8 cellular contexts compared by ENCODE assay signal in genomic region chr6:85015396-85015990, GRCh38.
A peak's percentile ranks its signal among the peaks of the same experiment; 100 is the strongest.
DNase-seq lines count a peak whose midpoint lies in the region; ATAC-seq and TF ChIP-seq lines count a peak whose summit lies in the region.

No MANE protein-coding gene starts in this region.

- peaks cover 5% of the 10 kb centered on the region for H3K27me3 Mint-ChIP-seq in activated T-helper 17 cell treated with anti-CD3 and anti-CD28 coated beads, Interleukin-2, amount 50 U/mL, for 72 hours

- H3K27ac Mint-ChIP-seq in activated T-helper 17 cell treated with anti-CD3 and anti-CD28 coated beads, Interleukin-2, amount 50 U/mL, for 72 hours: no peak overlapping the region

- POLR2A ChIA-PET in AG04450 (lab: Yijun Ruan, JAX): no interaction called here

- CTCF ChIA-PET in AG04450 (lab: Charles Lee): interaction anchor here (0.7 to 2.5 kb wide), 2 partner anchors 9 to 308 kb away, joined by 3 to 15 read pairs; no protein-coding TSS in a partner anchor

- H3K27ac ChIP-seq in AG04450 (ENCODE audit: low read depth, low read length): no peak overlapping the region

- H3K4me3 ChIP-seq in AG04450 (ENCODE audit: low read depth, low read length): no peak overlapping the region

- H3K9me3 Mint-ChIP-seq in activated T-helper 17 cell treated with anti-CD3 and anti-CD28 coated beads, Interleukin-2, amount 50 U/mL, for 72 hours: peaks cover 5% of the 10 kb centered on the region

- ATAC-seq in GM18508 (IDR thresholded peaks at IDR 0.05; ENCODE audit: insufficient read depth, unreplicated experiment): peak; percentile 86
- peak; percentile 55 for ATAC-seq in HG03095 (IDR thresholded peaks at IDR 0.05; ENCODE audit: unreplicated experiment)
- ATAC-seq in esophagus mucosa: peak; percentile 33
- peak; percentile 82 for ATAC-seq in omental fat pad (ENCODE audit: low FRiP score)
- ATAC-seq in activated T-helper 17 cell treated with anti-CD3 and anti-CD28 coated beads, Interleukin-2, amount 50 U/mL, for 72 hours (replicated peaks): no peak

- H3K4me1 Mint-ChIP-seq in activated T-helper 17 cell treated with anti-CD3 and anti-CD28 coated beads, Interleukin-2, amount 50 U/mL, for 72 hours: no peaks in the 10 kb centered on the region

- no peak overlapping the region for H3K4me3 Mint-ChIP-seq in activated T-helper 17 cell treated with anti-CD3 and anti-CD28 coated beads, Interleukin-2, amount 50 U/mL, for 72 hours

- peak; percentile 81 for TF ChIP-seq CTCF in AG04450 (IDR thresholded peaks at IDR 0.05; ENCODE audit: low read depth, low read length)
- peak in 1 of 3 donors; percentile 70 for TF ChIP-seq CTCF in omental fat pad (IDR thresholded peaks at IDR 0.05)

- DNase-seq in AG04450 (ENCODE audit: low read depth, low spot score) (peak; percentile 4), RPMI7951 (ENCODE audit: low read depth) (peak; percentile 46), omental fat pad (ENCODE audit: low spot score) (no peak), DMS79 (lab: John Stamatoyannopoulos, UW) (no peak)

- no peaks in the 10 kb centered on the region for H3K9me3 ChIP-seq in AG04450 (ENCODE audit: control insufficient read depth, insufficient read depth, low read length)

- no peaks in the 10 kb centered on the region for H3K36me3 Mint-ChIP-seq in activated T-helper 17 cell treated with anti-CD3 and anti-CD28 coated beads, Interleukin-2, amount 50 U/mL, for 72 hours (ENCODE audit: low read depth)

- H3K27me3 ChIP-seq in AG04450 (ENCODE audit: control insufficient read depth, insufficient read depth, low read length): no peaks in the 10 kb centered on the region

Comparison
In these comparisons a context has a peak if more than half of its experiments do, and no peak if none do; other contexts are left out.
1. DNase-seq: peak in AG04450 (single experiment) and RPMI7951 (single experiment); none in omental fat pad (single experiment) and DMS79 (single experiment).